Comparison of ENCODE assay signal across 8 cellular contexts in the genomic region with DNA sequence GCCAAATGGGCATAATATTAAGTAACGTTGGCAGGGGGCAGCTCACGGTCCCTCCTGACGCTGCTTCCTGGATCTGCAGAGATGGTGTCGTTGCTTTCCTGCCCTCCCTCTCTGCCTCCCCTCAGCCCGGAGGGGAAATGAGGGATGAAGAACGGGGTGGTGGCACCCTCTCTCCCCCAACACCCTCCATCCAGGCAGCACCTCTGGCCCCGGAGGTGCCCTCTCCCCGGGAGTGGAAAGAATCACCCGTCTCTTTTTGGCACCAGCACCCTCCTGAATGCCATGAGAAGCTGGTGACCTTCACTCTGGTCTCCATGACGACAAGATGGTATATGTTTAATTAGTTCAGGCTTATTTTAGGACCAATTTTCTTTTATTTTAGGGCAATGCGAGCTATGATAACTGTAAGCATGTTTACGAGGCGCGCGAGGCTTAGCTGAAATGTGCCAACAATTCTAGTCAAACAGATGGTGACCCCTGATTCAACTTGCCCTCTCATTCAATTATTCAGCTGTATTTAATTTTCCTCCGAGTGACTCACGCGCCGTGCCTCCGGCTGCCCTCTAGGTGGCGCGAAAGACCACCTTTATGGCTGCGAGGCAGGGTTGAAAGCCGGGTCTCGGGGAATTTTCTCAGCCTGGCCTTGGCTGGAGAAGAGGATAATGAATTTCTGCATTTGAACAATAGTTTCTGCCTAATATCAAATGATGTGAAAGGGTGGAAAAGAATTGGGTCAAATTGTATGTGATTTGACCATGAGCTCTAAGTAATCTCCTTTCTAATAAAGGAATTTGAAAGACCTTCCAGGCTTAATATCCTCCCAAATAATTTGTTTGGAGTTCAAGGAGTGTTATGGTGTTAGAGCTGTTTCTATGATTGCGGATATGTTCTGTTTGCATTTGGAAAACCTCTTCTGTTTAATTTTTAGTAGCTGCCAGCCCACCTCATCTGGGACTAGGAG.
DNase-seq lines count a peak whose midpoint lies in the region; ATAC-seq and TF ChIP-seq lines count a peak whose summit lies in the region.

No MANE protein-coding gene starts in this region.

- no peak overlapping the region for H3K27ac Mint-ChIP-seq in activated T-cell treated with anti-CD3 and anti-CD28 coated beads, Interleukin-2, amount 50 U/mL, for 24 hours

- H3K36me3 Mint-ChIP-seq in activated T-cell treated with anti-CD3 and anti-CD28 coated beads, Interleukin-2, amount 50 U/mL, for 24 hours (ENCODE audit: low read depth), result no peaks in the 10 kb centered on the region

- DNase-seq in COLO668 (lab: John Stamatoyannopoulos, UW; ENCODE audit: unreplicated experiment), result peak; percentile 42
- DNase-seq in activated T-cell treated with anti-CD3 and anti-CD28 coated beads, Interleukin-2, amount 50 U/mL, for 24 hours, result peak; percentile 71
- peak; percentile 72 to 92 for DNase-seq in fibroblast of lung (ENCODE audit: low read depth in 2 of 2)
- peak in 1 of 2 donors; percentile 82 for DNase-seq in suprapubic skin (ENCODE audit: low spot score in 2 of 2)

- ATAC-seq in HG03354 (IDR thresholded peaks at IDR 0.05; ENCODE audit: poor library complexity, severe bottlenecking, unreplicated experiment) (peak; percentile 64), HG03135 (IDR thresholded peaks at IDR 0.05; ENCODE audit: unreplicated experiment) (no peak)

- WGBS in suprapubic skin, result 18% methylated on average over 26 of the region's 26 CpGs

- H4K20me1 ChIP-seq in OCI-LY3 (ENCODE audit: insufficient read depth, low read length) (no peaks in the 10 kb centered on the region), fibroblast of lung (ENCODE audit: control insufficient read depth, extremely low read depth, insufficient read depth, low read length) (no peaks in the 10 kb centered on the region), neural cell (ENCODE audit: insufficient read depth) (no peaks in the 10 kb centered on the region)

- no peaks in the 10 kb centered on the region for H3K9me2 ChIP-seq in neural cell (ENCODE audit: insufficient read depth, low read length)

- H3K4me3 ChIP-seq in OCI-LY3 (ENCODE audit: low read length) (no peak overlapping the region), fibroblast of lung (replicated peaks in 1 of 4; ENCODE audit: control extremely low read depth in 1 of 4, insufficient read depth in 1 of 4, low read depth in 3 of 4, low read length in 4 of 4) (no peak overlapping the region), neural cell (ENCODE audit: low read length) (no peak overlapping the region), suprapubic skin (no peak overlapping the region)

- H3K27me3 ChIP-seq in OCI-LY3 (ENCODE audit: low read depth, low read length), result no peaks in the 10 kb centered on the region
- H3K27me3 ChIP-seq in fibroblast of lung (ENCODE audit: control insufficient read depth, insufficient read depth, low read length), result peaks cover 3% of the 10 kb centered on the region
- H3K27me3 ChIP-seq in neural cell (ENCODE audit: insufficient read depth, low read depth, low read length), result no peaks in the 10 kb centered on the region
- peaks cover 34% of the 10 kb centered on the region for H3K27me3 ChIP-seq in suprapubic skin

- no peak overlapping the region for H2AFZ ChIP-seq in OCI-LY3 (ENCODE audit: low read depth, low read length)
- no peak overlapping the region for H2AFZ ChIP-seq in fibroblast of lung (ENCODE audit: low read length)
- H2AFZ ChIP-seq in neural cell (ENCODE audit: low read depth, low read length), result no peak overlapping the region

- H3K4me1 ChIP-seq in OCI-LY3 (ENCODE audit: low read length) (no peaks in the 10 kb centered on the region), fibroblast of lung (ENCODE audit: control insufficient read depth, extremely low read depth, insufficient read depth, low read length) (peaks cover 4% of the 10 kb centered on the region), suprapubic skin (peaks cover 10% of the 10 kb centered on the region)

- H3K9ac ChIP-seq in OCI-LY3 (ENCODE audit: low read length) (no peak overlapping the region), fibroblast of lung (ENCODE audit: insufficient read depth, low read length) (no peak overlapping the region), neural cell (ENCODE audit: low read length) (no peak overlapping the region)

- TF ChIP-seq CTCF in OCI-LY3 (IDR thresholded peaks at IDR 0.05; ENCODE audit: low read depth, low read length) (peak; percentile 96), fibroblast of lung (conservative IDR thresholded peaks at IDR 0.05 in 1 of 2, IDR thresholded peaks at IDR 0.05 in 1 of 2; ENCODE audit: low read depth in 1 of 2, low read length in 2 of 2) (peak; percentile 87 to 95), neural cell (IDR thresholded peaks at IDR 0.05; ENCODE audit: poor library complexity, severe bottlenecking) (peak; percentile 98), suprapubic skin (IDR thresholded peaks at IDR 0.05) (peak; percentile 83 to 91)

- H3K4me1 Mint-ChIP-seq in activated T-cell treated with anti-CD3 and anti-CD28 coated beads, Interleukin-2, amount 50 U/mL, for 24 hours (ENCODE audit: low read depth), result no peaks in the 10 kb centered on the region

- H3K9me3 Mint-ChIP-seq in activated T-cell treated with anti-CD3 and anti-CD28 coated beads, Interleukin-2, amount 50 U/mL, for 24 hours, result no peaks in the 10 kb centered on the region

- TF ChIP-seq POLR2A in suprapubic skin (IDR thresholded peaks at IDR 0.05), result no peak

- H3K79me2 ChIP-seq in OCI-LY3 (ENCODE audit: low read length) (no peaks in the 10 kb centered on the region), fibroblast of lung (ENCODE audit: control insufficient read depth, insufficient read depth, low read length) (no peaks in the 10 kb centered on the region), neural cell (replicated peaks; ENCODE audit: insufficient read depth, low read length) (no peaks in the 10 kb centered on the region)

- H3K27me3 Mint-ChIP-seq in activated T-cell treated with anti-CD3 and anti-CD28 coated beads, Interleukin-2, amount 50 U/mL, for 24 hours, result peaks cover 51% of the 10 kb centered on the region

- no peak for TF ChIP-seq EP300 in neural cell (conservative IDR thresholded peaks at IDR 0.05; ENCODE audit: poor library complexity, severe bottlenecking)
- no peak for TF ChIP-seq EP300 in suprapubic skin (IDR thresholded peaks at IDR 0.05)

- H3K4me2 ChIP-seq in OCI-LY3 (ENCODE audit: low read length) (no peak overlapping the region), fibroblast of lung (ENCODE audit: extremely low read depth, insufficient read depth, low read length) (no peak overlapping the region), neural cell (ENCODE audit: low read length) (no peak overlapping the region)

- no peaks in the 10 kb centered on the region for H3K9me3 ChIP-seq in OCI-LY3 (ENCODE audit: insufficient read depth, low read length)
- no peaks in the 10 kb centered on the region for H3K9me3 ChIP-seq in fibroblast of lung (ENCODE audit: control insufficient read depth, insufficient read depth, low read depth, low read length)
- no peaks in the 10 kb centered on the region for H3K9me3 ChIP-seq in neural cell (ENCODE audit: low read length)
- no peaks in the 10 kb centered on the region for H3K9me3 ChIP-seq in suprapubic skin

- H3K27ac ChIP-seq in OCI-LY3 (ENCODE audit: low read length) (no peak overlapping the region), fibroblast of lung (ENCODE audit: insufficient read depth, low read length) (no peak overlapping the region), neural cell (ENCODE audit: low read length) (no peak overlapping the region), suprapubic skin (no peak overlapping the region)

- H3K36me3 ChIP-seq in OCI-LY3 (replicated peaks; ENCODE audit: low read depth, low read length), result no peaks in the 10 kb centered on the region
- no peaks in the 10 kb centered on the region for H3K36me3 ChIP-seq in fibroblast of lung (ENCODE audit: control insufficient read depth, insufficient read depth, low read length)
- no peaks in the 10 kb centered on the region for H3K36me3 ChIP-seq in neural cell (ENCODE audit: insufficient read depth, low read length)
- H3K36me3 ChIP-seq in suprapubic skin, result no peaks in the 10 kb centered on the region

- peak; percentile 99 for TF ChIP-seq RAD21 in neural cell (conservative IDR thresholded peaks at IDR 0.05)

- H3F3A ChIP-seq in neural cell (ENCODE audit: insufficient read depth, low read length, poor library complexity, severe bottlenecking), result no peaks in the 10 kb centered on the region

- no peak overlapping the region for H3K4me3 Mint-ChIP-seq in activated T-cell treated with anti-CD3 and anti-CD28 coated beads, Interleukin-2, amount 50 U/mL, for 24 hours

TF ChIP-seq in neural cell, 6 proteins besides CTCF, POLR2A, EP300 and RAD21:
- peak; percentile 97 for TF ChIP-seq SMC3 (conservative IDR thresholded peaks at IDR 0.05; ENCODE audit: poor library complexity)
- TF ChIP-seq MXI1 (conservative IDR thresholded peaks at IDR 0.05; ENCODE audit: poor library complexity, severe bottlenecking), result no peak
TF ChIP-seq in neural cell: peak in this region for 1.
